In the genomic region with DNA sequence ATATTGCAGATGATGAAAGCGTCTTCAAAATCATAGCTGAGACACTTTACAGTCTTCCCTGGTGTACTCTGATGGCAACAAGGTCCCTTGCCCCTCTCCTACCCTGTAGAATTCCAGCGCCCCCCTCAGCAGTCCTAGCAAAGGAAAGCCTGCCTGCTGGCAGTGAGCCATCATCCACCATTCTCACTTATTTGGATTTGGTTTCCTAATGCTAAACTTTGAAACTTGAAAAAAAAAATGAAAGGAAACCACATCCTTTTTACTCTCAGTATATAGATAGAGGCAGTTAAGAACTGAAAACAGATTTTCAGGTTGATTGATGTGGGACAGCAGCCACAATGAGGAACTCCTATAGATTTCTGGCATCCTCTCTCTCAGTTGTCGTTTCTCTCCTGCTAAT, we compare ENCODE assay signal across 12 cellular contexts. TPM values are rescaled to one million over a fixed set of nuclear protein-coding genes. Genes with fewer than 3 reads are reported as not detected.
DNase-seq lines count a peak whose midpoint lies in the region; ATAC-seq and TF ChIP-seq lines count a peak whose summit lies in the region.
"Had no signal": no experiment of that assay in that cellular context is flagged by ENCODE, and none has a peak within 500 bp of the region (broad histone marks: within the 10 kb centered on the region; RNA-seq: fewer than 3 reads in every experiment).

A gene (plus strand): TSS at position 302 of the 400 bp plus-strand sequence. CDS start 37 bp downstream, at position 339.

- H3K27ac ChIP-seq in upper lobe of left lung, result no peak within 1 kb of the TSS
- no peak within 1 kb of the TSS for H3K27ac ChIP-seq in ascending aorta
- H3K27ac ChIP-seq: body of pancreas had no signal

- peak within 1 kb of the TSS; percentile 69 for H3K4me3 Mint-ChIP-seq in activated naive CD8-positive, alpha-beta T cell treated with anti-CD3 and anti-CD28 coated beads for 36 hours
- H3K4me3 Mint-ChIP-seq in stimulated activated naive CD8-positive, alpha-beta T cell treated with anti-CD3 and anti-CD28 coated beads, Interleukin-15, amount 100 ng/mL, for 72 hours, result peak within 1 kb of the TSS; percentile 75 to 79
- H3K4me3 Mint-ChIP-seq: WTC11 had no signal

- H3K4me3 ChIP-seq in upper lobe of left lung, result peak within 1 kb of the TSS in 2 of 4 donors; percentile 8 to 30
- H3K4me3 ChIP-seq in ascending aorta, result no peak within 1 kb of the TSS
- H3K4me3 ChIP-seq: body of pancreas, smooth muscle cell had no signal

- intact Hi-C loops in ascending aorta (cut with DNase I), result no loop called here

- 34 to 36% methylated on average over 3 of the region's 3 CpGs for WGBS in upper lobe of left lung, 2 donors

- H3K27me3 Mint-ChIP-seq in activated naive CD8-positive, alpha-beta T cell treated with anti-CD3 and anti-CD28 coated beads for 36 hours, result peaks cover 3% of the 10 kb centered on the region
- peaks cover 34% of the 10 kb centered on the region for H3K27me3 Mint-ChIP-seq in stimulated activated naive CD8-positive, alpha-beta T cell treated with anti-CD3 and anti-CD28 coated beads, Interleukin-15, amount 100 ng/mL, for 72 hours

- H3K4me1 ChIP-seq in upper lobe of left lung (no peaks in the 10 kb centered on the region), ascending aorta (no peaks in the 10 kb centered on the region)
- H3K4me1 ChIP-seq: body of pancreas had no signal

- TF ChIP-seq EP300 in upper lobe of left lung (IDR thresholded peaks at IDR 0.05), result no peak

- H3K27me3 ChIP-seq in upper lobe of left lung, result no peaks in the 10 kb centered on the region
- H3K27me3 ChIP-seq in ascending aorta, result no peaks in the 10 kb centered on the region
- H3K27me3 ChIP-seq: body of pancreas had no signal

- peaks cover 43% of the 10 kb centered on the region for H3K4me1 Mint-ChIP-seq in activated naive CD8-positive, alpha-beta T cell treated with anti-CD3 and anti-CD28 coated beads for 36 hours
- H3K4me1 Mint-ChIP-seq in stimulated activated naive CD8-positive, alpha-beta T cell treated with anti-CD3 and anti-CD28 coated beads, Interleukin-15, amount 100 ng/mL, for 72 hours, result peaks cover 66% of the 10 kb centered on the region

- H3K36me3 Mint-ChIP-seq in activated naive CD8-positive, alpha-beta T cell treated with anti-CD3 and anti-CD28 coated beads for 36 hours, result peaks cover 27% of the 10 kb centered on the region

- no peaks in the 10 kb centered on the region for H3K9me3 ChIP-seq in upper lobe of left lung
- H3K9me3 ChIP-seq in ascending aorta, result no peaks in the 10 kb centered on the region
- H3K9me3 ChIP-seq: body of pancreas had no signal

- peaks cover 28% of the 10 kb centered on the region for H3K9me3 Mint-ChIP-seq in activated naive CD8-positive, alpha-beta T cell treated with anti-CD3 and anti-CD28 coated beads for 36 hours
- H3K9me3 Mint-ChIP-seq in stimulated activated naive CD8-positive, alpha-beta T cell treated with anti-CD3 and anti-CD28 coated beads, Interleukin-15, amount 100 ng/mL, for 72 hours, result peaks cover 13 to 32% of the 10 kb centered on the region in 2 donors

- H3K27ac Mint-ChIP-seq in activated naive CD8-positive, alpha-beta T cell treated with anti-CD3 and anti-CD28 coated beads for 36 hours, result peak within 1 kb of the TSS; percentile 84
- peak within 1 kb of the TSS; percentile 76 to 77 for H3K27ac Mint-ChIP-seq in stimulated activated naive CD8-positive, alpha-beta T cell treated with anti-CD3 and anti-CD28 coated beads, Interleukin-15, amount 100 ng/mL, for 72 hours
- H3K27ac Mint-ChIP-seq: WTC11 had no signal

- peak; percentile 82 for ATAC-seq in stimulated activated naive CD8-positive, alpha-beta T cell treated with anti-CD3 and anti-CD28 coated beads, Interleukin-15, amount 100 ng/mL, for 72 hours
- ATAC-seq in upper lobe of left lung (ENCODE audit: low FRiP score in 2 of 2), result no peak
- ATAC-seq: body of pancreas, WTC11 had no signal

- TF ChIP-seq CTCF in upper lobe of left lung (IDR thresholded peaks at IDR 0.05), result no peak
- TF ChIP-seq CTCF in ascending aorta (IDR thresholded peaks at IDR 0.05), result no peak

- H3K36me3 ChIP-seq in upper lobe of left lung (no peaks in the 10 kb centered on the region), ascending aorta (no peaks in the 10 kb centered on the region)

- TF ChIP-seq POLR2A in upper lobe of left lung (IDR thresholded peaks at IDR 0.05), result peak in 1 of 4 donors; percentile 19

- DNase-seq in activated T-cell treated with anti-CD3 and anti-CD28 coated beads, Interleukin-2, amount 50 U/mL, for 1 hour, result peak; percentile 31
- no peak for DNase-seq in activated T-cell treated with anti-CD3 and anti-CD28 coated beads for 4 hours
- peak; percentile 8 for DNase-seq in T-helper 22 cell (ENCODE audit: low read depth)
- DNase-seq in activated naive CD8-positive, alpha-beta T cell treated with anti-CD3 and anti-CD28 coated beads for 36 hours, result peak; percentile 39
- DNase-seq in stimulated activated naive CD8-positive, alpha-beta T cell treated with anti-CD3 and anti-CD28 coated beads, Interleukin-15, amount 100 ng/mL, for 72 hours, result peak; percentile 12 to 29
- no peak for DNase-seq in upper lobe of left lung
- DNase-seq in NCI-H510A treated with DMSO at 0.1 percent for 48 hours (lab: John Stamatoyannopoulos, UW), result no peak
- DNase-seq in ascending aorta (ENCODE audit: low spot score in 2 of 2), result no peak
- DNase-seq: body of pancreas, NCI-H187 had no signal

RNA-seq across cellular contexts. Expression of the gene that starts here (rescaled TPM):
- 1 to 10 TPM in 1 of 2 experiments, under 1 TPM in 1; 0.66 to 1.6 TPM for total RNA-seq in activated naive CD8-positive, alpha-beta T cell treated with anti-CD3 and anti-CD28 coated beads for 36 hours
- total RNA-seq in upper lobe of left lung (1 to 10 TPM in 5 of 6 donors, under 1 TPM in 1; 0.67 to 6.5 (median 5.0) TPM), ascending aorta (not detected)
- total RNA-seq: body of pancreas, smooth muscle cell, WTC11 had no signal

Comparison
In these comparisons a context has a peak if more than half of its experiments do, and no peak if none do; other contexts are left out.
1. DNase-seq: peak in activated T-cell treated with anti-CD3 and anti-CD28 coated beads, Interleukin-2, amount 50 U/mL, for 1 hour (single experiment), T-helper 22 cell (single experiment), activated naive CD8-positive, alpha-beta T cell treated with anti-CD3 and anti-CD28 coated beads for 36 hours (single experiment) and stimulated activated naive CD8-positive, alpha-beta T cell treated with anti-CD3 and anti-CD28 coated beads, Interleukin-15, amount 100 ng/mL, for 72 hours (2 of 2); none in activated T-cell treated with anti-CD3 and anti-CD28 coated beads for 4 hours (single experiment), upper lobe of left lung (0 of 2), NCI-H510A treated with DMSO at 0.1 percent for 48 hours (single experiment) and ascending aorta (0 of 2).